In genomic region chr13:99371956-99372355, GRCh38 we compare ENCODE assay signal across 11 cellular contexts.
A peak's percentile ranks its signal among the peaks of the same experiment; 100 is the strongest.
DNase-seq lines count a peak whose midpoint lies in the region; ATAC-seq lines count a peak whose summit lies in the region.
"Had no signal": no experiment of that assay in that cellular context is flagged by ENCODE, and none has a peak within 500 bp of the region (broad histone marks: within the 10 kb centered on the region; RNA-seq: fewer than 3 reads in every experiment).

No MANE protein-coding gene starts in this region.

- H3K27ac ChIP-seq in effector memory CD4-positive, alpha-beta T cell (ENCODE audit: insufficient read depth, low read length, poor library complexity, severe bottlenecking) = peak overlapping the region; percentile 66
- H3K27ac ChIP-seq in mesendoderm (ENCODE audit: low read depth, low read length) = no peak overlapping the region
- H3K27ac ChIP-seq: 22Rv1, cardiac muscle cell, thyroid gland had no signal

- H3K4me3 Mint-ChIP-seq in activated CD4-positive, alpha-beta T cell treated with anti-CD3 and anti-CD28 coated beads for 36 hours = peak overlapping the region; percentile 47
- H3K4me3 Mint-ChIP-seq in activated CD4-positive, alpha-beta memory T cell treated with anti-CD3 and anti-CD28 coated beads for 36 hours = no peak overlapping the region

- no CpG with 5 or more reads among the region's 9 CpGs for WGBS in mesendoderm (ENCODE audit: extremely low coverage, insufficient coverage, low lambda C conversion rate)

- H3K4ac ChIP-seq in mesendoderm (ENCODE audit: low read depth, low read length) = no peak overlapping the region

- H3K18ac ChIP-seq in mesendoderm (ENCODE audit: low read length) = no peak overlapping the region

- no peaks in the 10 kb centered on the region for H3K79me2 ChIP-seq in mesendoderm (ENCODE audit: control insufficient read depth, insufficient read depth, low read length)

- H2BK15ac ChIP-seq in mesendoderm (replicated peaks; ENCODE audit: low read depth) = no peak overlapping the region

- H2BK5ac ChIP-seq in mesendoderm (ENCODE audit: low read length) = no peak overlapping the region

- H3K79me1 ChIP-seq in mesendoderm (ENCODE audit: low read length) = no peaks in the 10 kb centered on the region

- H3K56ac ChIP-seq in mesendoderm (ENCODE audit: low read length) = no peak overlapping the region

- peaks cover 93% of the 10 kb centered on the region for H3K4me1 Mint-ChIP-seq in activated CD4-positive, alpha-beta T cell treated with anti-CD3 and anti-CD28 coated beads for 36 hours
- peaks cover 90% of the 10 kb centered on the region for H3K4me1 Mint-ChIP-seq in activated CD4-positive, alpha-beta memory T cell treated with anti-CD3 and anti-CD28 coated beads for 36 hours (ENCODE audit: low read depth)

- no peak overlapping the region for H4K8ac ChIP-seq in mesendoderm (ENCODE audit: low read depth, low read length)

- H3K4me2 ChIP-seq in mesendoderm (ENCODE audit: low read length) = no peak overlapping the region

- ATAC-seq in activated CD4-positive, alpha-beta T cell treated with anti-CD3 and anti-CD28 coated beads for 36 hours = peak; percentile 63

- no peak overlapping the region for H4K5ac ChIP-seq in mesendoderm (ENCODE audit: low read length)

- peaks cover 53% of the 10 kb centered on the region for H3K4me1 ChIP-seq in effector memory CD4-positive, alpha-beta T cell (ENCODE audit: control insufficient read depth, insufficient read depth, low read length, poor library complexity, severe bottlenecking)
- H3K4me1 ChIP-seq in mesendoderm (ENCODE audit: control insufficient read depth, low read depth, low read length) = no peaks in the 10 kb centered on the region

- H3K9me3 ChIP-seq in effector memory CD4-positive, alpha-beta T cell (ENCODE audit: control insufficient read depth, low read length) = no peaks in the 10 kb centered on the region
- H3K9me3 ChIP-seq: thyroid gland had no signal

- H3K36me3 ChIP-seq in effector memory CD4-positive, alpha-beta T cell (ENCODE audit: control insufficient read depth, insufficient read depth, low read length) = no peaks in the 10 kb centered on the region
- H3K36me3 ChIP-seq in mesendoderm (ENCODE audit: control insufficient read depth, insufficient read depth, low read length) = no peaks in the 10 kb centered on the region
- H3K36me3 ChIP-seq: thyroid gland had no signal

- no peaks in the 10 kb centered on the region for H3K27me3 Mint-ChIP-seq in activated CD4-positive, alpha-beta T cell treated with anti-CD3 and anti-CD28 coated beads for 36 hours
- H3K27me3 Mint-ChIP-seq in activated CD4-positive, alpha-beta memory T cell treated with anti-CD3 and anti-CD28 coated beads for 36 hours = no peaks in the 10 kb centered on the region

- no peaks in the 10 kb centered on the region for H3K9me3 Mint-ChIP-seq in activated CD4-positive, alpha-beta T cell treated with anti-CD3 and anti-CD28 coated beads for 36 hours (ENCODE audit: low read depth)
- no peaks in the 10 kb centered on the region for H3K9me3 Mint-ChIP-seq in activated CD4-positive, alpha-beta memory T cell treated with anti-CD3 and anti-CD28 coated beads for 36 hours

- H3K36me3 Mint-ChIP-seq in activated CD4-positive, alpha-beta T cell treated with anti-CD3 and anti-CD28 coated beads for 36 hours (ENCODE audit: low read depth) = peaks cover 70% of the 10 kb centered on the region
- peaks cover 50% of the 10 kb centered on the region for H3K36me3 Mint-ChIP-seq in activated CD4-positive, alpha-beta memory T cell treated with anti-CD3 and anti-CD28 coated beads for 36 hours

- CTCF ChIA-PET in activated CD4-positive, alpha-beta T cell treated with anti-CD3 and anti-CD28 coated beads for 36 hours (lab: Charles Lee) = interaction anchor here (0.6 to 4.8 kb wide), 13 partner anchors 10 to 408 kb away, joined by 3 to 25 read pairs (median 3); no protein-coding TSS in a partner anchor
- CTCF ChIA-PET in activated CD4-positive, alpha-beta memory T cell treated with anti-CD3 and anti-CD28 coated beads for 36 hours (lab: Charles Lee) = interaction anchor here (2.4 to 7.3 kb wide), 4 partner anchors 10 to 64 kb away, joined by 10 to 25 read pairs (median 19); no protein-coding TSS in a partner anchor

- no peak overlapping the region for H2AK5ac ChIP-seq in mesendoderm (ENCODE audit: low read length)

- no peak overlapping the region for H2BK120ac ChIP-seq in mesendoderm (ENCODE audit: low read depth, low read length)

- no peaks in the 10 kb centered on the region for H3K27me3 ChIP-seq in effector memory CD4-positive, alpha-beta T cell (replicated peaks; ENCODE audit: control insufficient read depth, insufficient read depth, low read length, poor library complexity, severe bottlenecking)
- H3K27me3 ChIP-seq in mesendoderm (ENCODE audit: insufficient read depth, low read length, poor library complexity) = no peaks in the 10 kb centered on the region
- H3K27me3 ChIP-seq: cardiac muscle cell, thyroid gland had no signal

- DNase-seq in activated CD4-positive, alpha-beta T cell treated with anti-CD3 and anti-CD28 coated beads for 36 hours = peak; percentile 75
- DNase-seq in activated CD4-positive, alpha-beta T cell treated with anti-CD3 and anti-CD28 coated beads for 1 hour = no peak
- DNase-seq in activated CD4-positive, alpha-beta memory T cell treated with anti-CD3 and anti-CD28 coated beads for 36 hours = peak; percentile 66
- peak; percentile 59 to 67 (median 66) for DNase-seq in effector memory CD4-positive, alpha-beta T cell
- DNase-seq in stimulated activated naive CD4-positive, alpha-beta T cell treated with Interleukin-2 at 50 U/mL for 16 hours (lab: John Stamatoyannopoulos, UW) = peak; percentile 27
- DNase-seq in NCI-H2081 (lab: John Stamatoyannopoulos, UW) (no peak), NCI-H526 treated with DMSO at 0.1 percent for 48 hours (lab: John Stamatoyannopoulos, UW) (no peak), mesendoderm (no peak)
- DNase-seq: thyroid gland had no signal

- POLR2A ChIA-PET in activated CD4-positive, alpha-beta T cell treated with anti-CD3 and anti-CD28 coated beads for 36 hours (lab: Charles Lee) = interaction anchor here (1.2 to 1.3 kb wide), 2 partner anchors 9 to 12 kb away, joined by 3 to 4 read pairs; no protein-coding TSS in a partner anchor
- POLR2A ChIA-PET in activated CD4-positive, alpha-beta memory T cell treated with anti-CD3 and anti-CD28 coated beads for 36 hours (lab: Charles Lee) = interaction anchor here (1.4 to 2.0 kb wide), 2 partner anchors 10 to 65 kb away, joined by 3 to 11 read pairs; partner anchors contain the start of gene GPR183

- intact Hi-C loops in activated CD4-positive, alpha-beta T cell treated with anti-CD3 and anti-CD28 coated beads for 36 hours (cut with DNase I, micrococcal nuclease) = loop anchor here (1.0 to 2.0 kb wide), 3 partner anchors 9 to 15 kb away; no protein-coding TSS in a partner anchor
- intact Hi-C loops in activated CD4-positive, alpha-beta memory T cell treated with anti-CD3 and anti-CD28 coated beads for 36 hours (cut with micrococcal nuclease) = loop anchor here (1.0 kb wide), 2 partner anchors 9 to 15 kb away; no protein-coding TSS in a partner anchor

- peak overlapping the region; percentile 84 for H3K27ac Mint-ChIP-seq in activated CD4-positive, alpha-beta T cell treated with anti-CD3 and anti-CD28 coated beads for 36 hours
- H3K27ac Mint-ChIP-seq in activated CD4-positive, alpha-beta memory T cell treated with anti-CD3 and anti-CD28 coated beads for 36 hours = peak overlapping the region; percentile 40

- H3K9ac ChIP-seq in mesendoderm (ENCODE audit: low read length) = no peak overlapping the region

- H3K4me3 ChIP-seq in effector memory CD4-positive, alpha-beta T cell (ENCODE audit: insufficient read depth, low read depth, low read length, poor library complexity, severe bottlenecking) = no peak overlapping the region
- H3K4me3 ChIP-seq in mesendoderm (ENCODE audit: low read length) = no peak overlapping the region
- H3K4me3 ChIP-seq: cardiac muscle cell, thyroid gland had no signal

- no peak overlapping the region for H3K23ac ChIP-seq in mesendoderm (ENCODE audit: low read length)

Comparison
In these comparisons a context has a peak if more than half of its experiments do, and no peak if none do; other contexts are left out.
1. DNase-seq: peak in activated CD4-positive, alpha-beta T cell treated with anti-CD3 and anti-CD28 coated beads for 36 hours (single experiment), activated CD4-positive, alpha-beta memory T cell treated with anti-CD3 and anti-CD28 coated beads for 36 hours (single experiment), effector memory CD4-positive, alpha-beta T cell (3 of 3) and stimulated activated naive CD4-positive, alpha-beta T cell treated with Interleukin-2 at 50 U/mL for 16 hours (single experiment); none in activated CD4-positive, alpha-beta T cell treated with anti-CD3 and anti-CD28 coated beads for 1 hour (single experiment), NCI-H2081 (0 of 2), NCI-H526 treated with DMSO at 0.1 percent for 48 hours (single experiment) and mesendoderm (single experiment).